In genomic region chr1:17060129-17060868, GRCh38 we compare ENCODE assay signal across 1 cellular context.
TF ChIP-seq lines count a peak whose summit lies in the region.

No MANE protein-coding gene starts in this region.

TF ChIP-seq in K562, 482 proteins besides CTCF, POLR2A, EP300 and RAD21:
- TF ChIP-seq ZNF23 (CRISPR knock-in tag; IDR thresholded peaks at IDR 0.05), result no peak
- TF ChIP-seq TSC22D4 (tag; IDR thresholded peaks at IDR 0.05), result no peak
- 0 out of 2 replicates have a peak, but pooled peaks have one; percentile 18 for TF ChIP-seq ZNF282 (CRISPR knock-in tag; IDR thresholded peaks at IDR 0.05)
- no peak for TF ChIP-seq RB1 (IDR thresholded peaks at IDR 0.05; ENCODE audit: low read depth)
